Comparison of ENCODE assay signal across 12 cellular contexts in genomic region chr1:219792337-219793021, GRCh38.
DNase-seq lines count a peak whose midpoint lies in the region; ATAC-seq and TF ChIP-seq lines count a peak whose summit lies in the region.
"Had no signal": no experiment of that assay in that cellular context is flagged by ENCODE, and none has a peak within 500 bp of the region (broad histone marks: within the 10 kb centered on the region; RNA-seq: fewer than 3 reads in every experiment).

No MANE protein-coding gene starts in this region.

- H3K4me1 ChIP-seq in SK-N-SH (ENCODE audit: control insufficient read depth in 1 of 2, insufficient read depth in 2 of 2, low read depth in 1 of 2, low read length in 1 of 2): peaks cover 17 to 37% of the 10 kb centered on the region in 2 experiments
- H3K4me1 ChIP-seq: thyroid gland had no signal

- POLR2A ChIA-PET in SK-N-SH (lab: Yijun Ruan, JAX): interaction anchor here (0.6 kb wide), 1 partner anchor 37 kb away, joined by 3 read pairs; no protein-coding TSS in a partner anchor

- no peak overlapping the region for H3K9ac ChIP-seq in SK-N-SH

- H3K4me2 ChIP-seq in SK-N-SH: peak overlapping the region; percentile 41; the same call in 1 of the 2 replicates

- H3K27ac ChIP-seq in SK-N-SH (ENCODE audit: low read depth in 2 of 2, low read length in 1 of 2): peak overlapping the region; percentile 86 to 99
- H3K27ac ChIP-seq: thyroid gland had no signal

- H3K36me3 ChIP-seq in SK-N-SH (replicated peaks in 1 of 2; ENCODE audit: control insufficient read depth in 1 of 2, insufficient read depth in 2 of 2, low read length in 1 of 2): no peaks in the 10 kb centered on the region
- H3K36me3 ChIP-seq: thyroid gland had no signal

- DNase-seq in NCI-H2107 treated with DMSO at 0.1 percent for 48 hours (lab: John Stamatoyannopoulos, UW; ENCODE audit: unreplicated experiment) (peak; percentile 19), NCI-H2107 (lab: John Stamatoyannopoulos, UW) (no peak), SK-N-SH (peak; percentile 64), fibroblast of the aortic adventitia (ENCODE audit: low read depth) (peak; percentile 92), type B pancreatic cell (ENCODE audit: extremely low spot score, unreplicated experiment) (no peak), HuH-7.5 (ENCODE audit: low spot score) (no peak)
- no peak for DNase-seq in stimulated activated CD4-positive, alpha-beta T cell treated with anti-CD3 and anti-CD28 coated beads, Interleukin-2, amount 100 ng/mL, for 48 hours
- DNase-seq: ACHN; activated naive CD8-positive, alpha-beta T cell treated with anti-CD3 and anti-CD28 coated beads for 36 hours; NCI-H2081 treated with DMSO at 0.1 percent for 48 hours; thyroid gland had no signal

- peaks cover 54% of the 10 kb centered on the region for H3K4me1 Mint-ChIP-seq in type B pancreatic cell (ENCODE audit: unreplicated experiment)
- H3K4me1 Mint-ChIP-seq: activated naive CD8-positive, alpha-beta T cell treated with anti-CD3 and anti-CD28 coated beads for 36 hours had no signal

- no peaks in the 10 kb centered on the region for H3K79me2 ChIP-seq in SK-N-SH (ENCODE audit: insufficient read depth)

- peak overlapping the region; percentile 48 for H3K4me3 Mint-ChIP-seq in type B pancreatic cell
- H3K4me3 Mint-ChIP-seq: activated naive CD8-positive, alpha-beta T cell treated with anti-CD3 and anti-CD28 coated beads for 36 hours had no signal

- H4K20me1 ChIP-seq in SK-N-SH (ENCODE audit: insufficient read depth): no peaks in the 10 kb centered on the region

- no peaks in the 10 kb centered on the region for H3K27me3 ChIP-seq in SK-N-SH (ENCODE audit: insufficient read depth)
- H3K27me3 ChIP-seq: thyroid gland had no signal

- H2AFZ ChIP-seq in SK-N-SH (ENCODE audit: low read depth): no peak overlapping the region

- H3K27ac Mint-ChIP-seq in type B pancreatic cell: no peak overlapping the region
- H3K27ac Mint-ChIP-seq: activated naive CD8-positive, alpha-beta T cell treated with anti-CD3 and anti-CD28 coated beads for 36 hours had no signal

- H3K9me2 ChIP-seq in SK-N-SH: no peaks in the 10 kb centered on the region

- TF ChIP-seq CTCF in SK-N-SH (IDR thresholded peaks at IDR 0.05): no peak
- TF ChIP-seq CTCF in fibroblast of the aortic adventitia (IDR thresholded peaks at IDR 0.05; ENCODE audit: insufficient read depth, low read length): no peak
- no peak for TF ChIP-seq CTCF in type B pancreatic cell (conservative IDR thresholded peaks at IDR 0.05)

- ATAC-seq in HG02981 (IDR thresholded peaks at IDR 0.05; ENCODE audit: unreplicated experiment): no peak

- peaks cover 3% of the 10 kb centered on the region for H3K36me3 Mint-ChIP-seq in type B pancreatic cell
- H3K36me3 Mint-ChIP-seq: activated naive CD8-positive, alpha-beta T cell treated with anti-CD3 and anti-CD28 coated beads for 36 hours had no signal

- peaks cover 5% of the 10 kb centered on the region for H3K9me3 Mint-ChIP-seq in type B pancreatic cell
- H3K9me3 Mint-ChIP-seq: activated naive CD8-positive, alpha-beta T cell treated with anti-CD3 and anti-CD28 coated beads for 36 hours had no signal

- CTCF ChIA-PET in SK-N-SH (lab: Yijun Ruan, JAX): interaction anchor here (0.6 to 6.2 kb wide), 7 partner anchors 13 to 225 kb away, joined by 3 to 32 read pairs (median 4); no protein-coding TSS in a partner anchor

- WGBS in SK-N-SH (ENCODE audit: low lambda C conversion rate): 17% methylated on average over 3 of the region's 3 CpGs

- H3K4me3 ChIP-seq in SK-N-SH (ENCODE audit: low read depth in 2 of 2, low read length in 1 of 2) (no peak overlapping the region; a peak in 1 of 4 replicates), fibroblast of the aortic adventitia (ENCODE audit: low read depth, low read length) (no peak overlapping the region)
- H3K4me3 ChIP-seq: thyroid gland had no signal

- peaks cover 8% of the 10 kb centered on the region for H3F3A ChIP-seq in SK-N-SH (replicated peaks; ENCODE audit: insufficient read depth)

- TF ChIP-seq RAD21 in SK-N-SH (IDR thresholded peaks at IDR 0.05; ENCODE audit: low read length): peak; percentile 26; the same call in 1 of the 2 replicates

- TF ChIP-seq EP300 in SK-N-SH (IDR thresholded peaks at IDR 0.05; ENCODE audit: borderline replicate concordance in 1 of 2, low read depth in 1 of 2, low read length in 1 of 2): peak; percentile 95

- peaks cover 8% of the 10 kb centered on the region for H3K27me3 Mint-ChIP-seq in type B pancreatic cell

- H3K9me3 ChIP-seq in SK-N-SH: no peaks in the 10 kb centered on the region
- H3K9me3 ChIP-seq: thyroid gland had no signal

TF ChIP-seq in SK-N-SH, 30 proteins besides CTCF, POLR2A, EP300 and RAD21 (continues in another document):
- no peak for TF ChIP-seq SIN3A (IDR thresholded peaks at IDR 0.05; ENCODE audit: borderline replicate concordance, low read depth, low read length)
- TF ChIP-seq ELF1 (IDR thresholded peaks at IDR 0.05): no peak
- TF ChIP-seq FOSL2 (IDR thresholded peaks at IDR 0.05; ENCODE audit: borderline replicate concordance, low read depth): peak; percentile 87
- peak; percentile 80 for TF ChIP-seq MXI1 (IDR thresholded peaks at IDR 0.05; ENCODE audit: low read depth, low read length)
- no peak; the same call in 1 of the 2 replicates for TF ChIP-seq EZH2phosphoT487 (IDR thresholded peaks at IDR 0.05; ENCODE audit: borderline replicate concordance, low read depth)
- TF ChIP-seq MAX (IDR thresholded peaks at IDR 0.05; ENCODE audit: low read depth): peak; percentile 51; the same call in 1 of the 2 replicates
- peak; percentile 85 for TF ChIP-seq FOXJ3 (CRISPR knock-in tag; IDR thresholded peaks at IDR 0.05)
- peak; percentile 76 for TF ChIP-seq CHD2 (IDR thresholded peaks at IDR 0.05; ENCODE audit: low read length, partially characterized antibody)
- peak; percentile 53; the same call in 1 of the 2 replicates for TF ChIP-seq YY1 (IDR thresholded peaks at IDR 0.05; ENCODE audit: low read depth)
- TF ChIP-seq POLR2AphosphoS5 (IDR thresholded peaks at IDR 0.05; ENCODE audit: low read depth, low read length): peak; percentile 93
- TF ChIP-seq IRF3 (IDR thresholded peaks at IDR 0.05; ENCODE audit: low read depth, low read length): no peak
- no peak for TF ChIP-seq RFX5 (IDR thresholded peaks at IDR 0.05; ENCODE audit: low read length)
- peak; percentile 91 for TF ChIP-seq NFIC (IDR thresholded peaks at IDR 0.05; ENCODE audit: borderline replicate concordance)
- TF ChIP-seq ZBTB33 (IDR thresholded peaks at IDR 0.05; ENCODE audit: borderline replicate concordance, low read depth): peak; percentile 84
- TF ChIP-seq SMC3 (IDR thresholded peaks at IDR 0.05; ENCODE audit: low read depth, low read length): no peak
- TF ChIP-seq PBX3 (IDR thresholded peaks at IDR 0.05): peak; percentile 93
- peak; percentile 72 for TF ChIP-seq MEF2A (IDR thresholded peaks at IDR 0.05; ENCODE audit: borderline replicate concordance, low read depth)
- peak; percentile 90 for TF ChIP-seq GATA2 (CRISPR knock-in tag; IDR thresholded peaks at IDR 0.05)
- TF ChIP-seq NRF1 (IDR thresholded peaks at IDR 0.05; ENCODE audit: low read depth, low read length): no peak
- TF ChIP-seq RCOR1 (IDR thresholded peaks at IDR 0.05; ENCODE audit: low read length): peak; percentile 92
- TF ChIP-seq TEAD4 (IDR thresholded peaks at IDR 0.05; ENCODE audit: borderline replicate concordance, insufficient read depth): peak; percentile 90
- TF ChIP-seq GABPA (IDR thresholded peaks at IDR 0.05; ENCODE audit: low read depth): peak; percentile 36; the same call in 1 of the 2 replicates

Comparison
In these comparisons a context has a peak if more than half of its experiments do, and no peak if none do; other contexts are left out.
1. DNase-seq: peak in NCI-H2107 treated with DMSO at 0.1 percent for 48 hours (single experiment), SK-N-SH (single experiment) and fibroblast of the aortic adventitia (single experiment); none in NCI-H2107 (single experiment), type B pancreatic cell (single experiment), HuH-7.5 (single experiment) and stimulated activated CD4-positive, alpha-beta T cell treated with anti-CD3 and anti-CD28 coated beads, Interleukin-2, amount 100 ng/mL, for 48 hours (0 of 2).